Comparison of ENCODE assay signal across 8 cellular contexts in the genomic region with DNA sequence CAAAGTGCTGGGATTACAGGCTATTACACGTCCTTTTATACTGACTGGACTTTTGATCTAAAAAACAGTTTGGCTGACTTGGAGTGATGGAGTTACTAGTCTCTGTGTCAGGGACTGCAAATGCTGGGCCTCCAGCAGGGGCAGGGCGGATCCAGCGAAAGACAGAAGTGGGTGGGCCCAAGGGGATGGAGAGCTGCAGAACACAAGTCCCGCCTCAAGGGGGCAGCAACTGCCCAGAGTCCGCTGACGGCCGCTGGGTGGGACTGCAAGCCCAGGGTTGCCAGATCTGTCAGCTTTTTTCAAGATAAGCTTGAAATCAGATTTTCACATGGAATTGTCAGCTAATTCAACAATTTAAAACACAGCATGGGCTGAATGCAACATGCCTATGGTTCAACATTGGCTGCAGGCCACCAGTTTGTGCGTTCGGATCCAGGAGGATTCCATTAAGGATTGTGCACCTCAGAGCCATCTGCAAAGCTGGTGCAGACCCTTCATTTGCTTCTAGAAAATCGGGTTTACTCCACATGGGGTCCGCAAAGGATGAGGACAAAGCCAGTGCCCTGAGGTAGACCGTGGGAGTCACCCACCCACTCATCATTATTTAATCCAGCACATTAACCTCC. TPM values are rescaled to one million over a fixed set of nuclear protein-coding genes. Genes with fewer than 3 reads are reported as not detected.
DNase-seq lines count a peak whose midpoint lies in the region; ATAC-seq, FAIRE-seq and TF ChIP-seq lines count a peak whose summit lies in the region.

No MANE protein-coding gene starts in this region.

- H3F3A ChIP-seq in PC-3 (ENCODE audit: low read length, unreplicated experiment): no peaks in the 10 kb centered on the region

- H3K9ac ChIP-seq in PC-3 (ENCODE audit: low read length): no peak overlapping the region
- H3K9ac ChIP-seq in endothelial cell of umbilical vein (replicated peaks; ENCODE audit: extremely low read depth, insufficient read depth, low read length): no peak overlapping the region
- H3K9ac ChIP-seq in mucosa of stomach (ENCODE audit: low read length): peak overlapping the region; percentile 22

- CTCF ChIA-PET in PC-3 (lab: Charles Lee) (interaction anchor here (0.6 to 1.9 kb wide), 15 partner anchors 8 to 496 kb away, joined by 3 to 104 read pairs (median 3); partner anchors contain the start of genes PAFAH2 and STMN1), endothelial cell of umbilical vein (lab: Charles Lee) (interaction anchor here (0.6 to 15.3 kb wide), 60 partner anchors 9 to 521 kb away, joined by 3 to 404 read pairs (median 4); partner anchors contain the start of genes EXTL1, PAFAH2, PAQR7 and PDIK1L)

- H3K27ac ChIP-seq in PC-3 (ENCODE audit: low read length): no peak overlapping the region
- peak overlapping the region; percentile 4 for H3K27ac ChIP-seq in endothelial cell of umbilical vein (ENCODE audit: insufficient read depth, low read depth, low read length)

- ATAC-seq in GM21723 (IDR thresholded peaks at IDR 0.05; ENCODE audit: unreplicated experiment) (peak; percentile 76), PC-3 (peak; percentile 76)

- no peaks in the 10 kb centered on the region for H3K79me2 ChIP-seq in PC-3 (ENCODE audit: low read length)
- H3K79me2 ChIP-seq in endothelial cell of umbilical vein (ENCODE audit: control insufficient read depth, insufficient read depth, low read length): peaks cover 7% of the 10 kb centered on the region

- FAIRE-seq in endothelial cell of umbilical vein (lab: Jason Lieb, UNC): peak; percentile 99

- H3K4me3 ChIP-seq in PC-3 (ENCODE audit: low read length) (no peak overlapping the region), endothelial cell of umbilical vein (replicated peaks in 1 of 3; ENCODE audit: insufficient read depth in 1 of 3, low read depth in 1 of 3, low read length in 3 of 3) (no peak overlapping the region), mucosa of stomach (ENCODE audit: low read length) (no peak overlapping the region)

- no peaks in the 10 kb centered on the region for H3K9me2 ChIP-seq in PC-3 (replicated peaks; ENCODE audit: low read length)

- intact Hi-C loops in PC-3 (cut with micrococcal nuclease): loop anchor here (1.0 to 10.0 kb wide), 3 partner anchors 58 to 199 kb away; partner anchors contain the start of gene PAFAH2
- intact Hi-C loops in endothelial cell of umbilical vein (cut with micrococcal nuclease): loop anchor here (1.0 to 2.0 kb wide), 4 partner anchors 10 to 140 kb away; partner anchors contain the start of gene PAFAH2

- TF ChIP-seq CTCF in PC-3 (conservative IDR thresholded peaks at IDR 0.05; ENCODE audit: low read depth, low read length): peak; percentile 96
- peak; percentile 98 to 99 for TF ChIP-seq CTCF in endothelial cell of umbilical vein (IDR thresholded peaks at IDR 0.05; ENCODE audit: extremely low read depth in 1 of 2, insufficient read depth in 1 of 2, low read depth in 1 of 2, low read length in 2 of 2)

- TF ChIP-seq POLR2A in endothelial cell of umbilical vein (IDR thresholded peaks at IDR 0.05; ENCODE audit: low read depth, low read length): no peak

- H2AFZ ChIP-seq in PC-3 (ENCODE audit: low read length) (no peak overlapping the region), endothelial cell of umbilical vein (ENCODE audit: low read depth, low read length) (no peak overlapping the region)

- BruUV-seq in PC-3 (replicated peaks; lab: Mats Ljungman, UMichigan) (no TSS peak), endothelial cell of umbilical vein (replicated peaks; lab: Mats Ljungman, UMichigan) (no TSS peak)

- POLR2A ChIA-PET in PC-3 (lab: Charles Lee; ENCODE audit: unreplicated experiment): interaction anchor here (0.5 to 1.4 kb wide), 3 partner anchors 11 to 102 kb away, joined by 4 to 12 read pairs (median 4); partner anchors contain the start of gene PAFAH2
- POLR2A ChIA-PET in endothelial cell of umbilical vein (lab: Charles Lee): interaction anchor here (1.8 to 2.3 kb wide), 2 partner anchors 10 to 102 kb away, joined by 14 to 20 read pairs; partner anchors contain the start of gene PAFAH2

- H3K4me2 ChIP-seq in PC-3 (ENCODE audit: low read length) (no peak overlapping the region), endothelial cell of umbilical vein (ENCODE audit: insufficient read depth, low read length) (no peak overlapping the region)

- H3K4me1 ChIP-seq in PC-3 (ENCODE audit: insufficient read depth, low read length) (peaks cover 39% of the 10 kb centered on the region), endothelial cell of umbilical vein (ENCODE audit: control insufficient read depth, extremely low read depth, insufficient read depth, low read length) (peaks cover 12% of the 10 kb centered on the region), mucosa of stomach (ENCODE audit: control insufficient read depth, insufficient read depth, low read length) (peaks cover 31% of the 10 kb centered on the region)

- H3K36me3 ChIP-seq in PC-3 (ENCODE audit: low read depth, low read length): peaks cover 16% of the 10 kb centered on the region
- peaks cover 15 to 17% of the 10 kb centered on the region in 2 experiments for H3K36me3 ChIP-seq in endothelial cell of umbilical vein (ENCODE audit: control insufficient read depth in 2 of 2, extremely low read depth in 1 of 2, insufficient read depth in 2 of 2, low read length in 2 of 2)
- H3K36me3 ChIP-seq in mucosa of stomach (ENCODE audit: control insufficient read depth, insufficient read depth, low read length): no peaks in the 10 kb centered on the region

- no peaks in the 10 kb centered on the region for H3K9me3 ChIP-seq in PC-3 (ENCODE audit: low read length)
- no peaks in the 10 kb centered on the region for H3K9me3 ChIP-seq in endothelial cell of umbilical vein (replicated peaks; ENCODE audit: control insufficient read depth, insufficient read depth, low read length)
- no peaks in the 10 kb centered on the region for H3K9me3 ChIP-seq in mucosa of stomach (ENCODE audit: control insufficient read depth, low read length)

- dilution Hi-C loops in endothelial cell of umbilical vein (cut with MboI; ENCODE audit: extremely low pct_ligation_motif_present, low sequenced_read_pairs): loop anchor here (25.0 kb wide), 1 partner anchor 92 kb away; the partner anchor contains the start of gene PAFAH2

- DNase-seq in DMS 273 (lab: John Stamatoyannopoulos, UW; ENCODE audit: unreplicated experiment) (peak; percentile 95), Kasumi-1 (lab: John Stamatoyannopoulos, UW) (peak; percentile 87 to 95), PC-3 (peak; percentile 92), activated T-cell treated with anti-CD3 and anti-CD28 coated beads for 24 hours (ENCODE audit: low read depth) (peak; percentile 90), endothelial cell of umbilical vein (ENCODE audit: low read depth, low spot score) (peak; percentile 95)
- DNase-seq in stimulated activated CD8-positive, alpha-beta memory T cell treated with anti-CD3 and anti-CD28 coated beads, Interleukin-4, amount 100 ng/mL, for 48 hours: peak; percentile 91

- no peaks in the 10 kb centered on the region for H3K27me3 ChIP-seq in PC-3 (ENCODE audit: low read length)
- H3K27me3 ChIP-seq in endothelial cell of umbilical vein (ENCODE audit: control insufficient read depth in 2 of 2, insufficient read depth in 2 of 2, low read length in 2 of 2): no peaks in the 10 kb centered on the region
- no peaks in the 10 kb centered on the region for H3K27me3 ChIP-seq in mucosa of stomach (ENCODE audit: control insufficient read depth, insufficient read depth, low read length)

- no peaks in the 10 kb centered on the region for H3K9me1 ChIP-seq in endothelial cell of umbilical vein (replicated peaks; ENCODE audit: control insufficient read depth, extremely low read depth, insufficient read depth, low read length)

- H4K20me1 ChIP-seq in PC-3 (ENCODE audit: low read length): no peaks in the 10 kb centered on the region
- H4K20me1 ChIP-seq in endothelial cell of umbilical vein (replicated peaks; ENCODE audit: control insufficient read depth, extremely low read depth, insufficient read depth, low read length): no peaks in the 10 kb centered on the region

TF ChIP-seq in endothelial cell of umbilical vein, 7 proteins besides CTCF, POLR2A, EP300 and RAD21 (continues in another document):
- TF ChIP-seq MYC (IDR thresholded peaks at IDR 0.05; ENCODE audit: low read depth, low read length) (no peak), GATA2 (IDR thresholded peaks at IDR 0.05; ENCODE audit: insufficient read depth, insufficient read length, low read depth, low read length) (no peak), FOS (IDR thresholded peaks at IDR 0.05; ENCODE audit: borderline replicate concordance, insufficient read depth, low read length) (no peak)

RNA-seq across cellular contexts. Expression of gene STMN1, which starts 10.7 kb away (rescaled TPM):
- total RNA-seq in PC-3 (2014; rRNA removed): 177 and 206 TPM in 2 replicates
- total RNA-seq in endothelial cell of umbilical vein: 491 and 503 TPM in 2 replicates
- polyA plus RNA-seq in endothelial cell of umbilical vein: 63.6 and 102 TPM in 2 replicates
- 195 and 223 TPM in 2 replicates for polyA plus RNA-seq in endothelial cell of umbilical vein (2011; cell fraction: cytosol; rRNA removed)
- polyA plus RNA-seq in endothelial cell of umbilical vein (2011; cell fraction: nucleus; rRNA removed): 163 and 235 TPM in 2 replicates
- 303 and 405 TPM in 2 replicates for polyA plus RNA-seq in endothelial cell of umbilical vein (2012)
- polyA minus RNA-seq in endothelial cell of umbilical vein: 34.4 and 40.5 TPM in 2 replicates
- 31.1 TPM for polyA minus RNA-seq in endothelial cell of umbilical vein (2011; cell fraction: cytosol; rRNA and poly(A)+ RNA removed)
- 47.4 and 65.3 TPM in 2 replicates for polyA minus RNA-seq in endothelial cell of umbilical vein (2011; cell fraction: nucleus; rRNA and poly(A)+ RNA removed)

RNA-seq across cellular contexts. Expression of gene PAQR7, which starts 20.0 kb away (rescaled TPM):
- 6.4 and 7.2 TPM in 2 replicates for total RNA-seq in PC-3 (2014; rRNA removed)
- total RNA-seq in endothelial cell of umbilical vein: 8.4 and 9.1 TPM in 2 replicates
- 10.8 and 12.1 TPM in 2 replicates for polyA plus RNA-seq in endothelial cell of umbilical vein
- polyA plus RNA-seq in endothelial cell of umbilical vein (2011; cell fraction: cytosol; rRNA removed): 6.2 and 6.3 TPM in 2 replicates
- 9.5 and 10.9 TPM in 2 replicates for polyA plus RNA-seq in endothelial cell of umbilical vein (2011; cell fraction: nucleus; rRNA removed)
- 7.2 and 9.7 TPM in 2 replicates for polyA plus RNA-seq in endothelial cell of umbilical vein (2012)
- polyA minus RNA-seq in endothelial cell of umbilical vein: 13.2 and 15.0 TPM in 2 replicates
- 8.3 TPM for polyA minus RNA-seq in endothelial cell of umbilical vein (2011; cell fraction: cytosol; rRNA and poly(A)+ RNA removed)
- polyA minus RNA-seq in endothelial cell of umbilical vein (2011; cell fraction: nucleus; rRNA and poly(A)+ RNA removed): 3.4 and 4.4 TPM in 2 replicates

RNA-seq across cellular contexts. Expression of gene AUNIP, which starts 36.2 kb away (rescaled TPM):
- total RNA-seq in PC-3 (2014; rRNA removed) (17.6 and 22.2 TPM in 2 replicates), endothelial cell of umbilical vein (4.5 and 4.8 TPM in 2 replicates)
- polyA plus RNA-seq in endothelial cell of umbilical vein: 1.6 and 1.8 TPM in 2 replicates
- polyA plus RNA-seq in endothelial cell of umbilical vein (2011; cell fraction: cytosol; rRNA removed): 2.9 and 3.2 TPM in 2 replicates
- 1.3 and 1.7 TPM in 2 replicates for polyA plus RNA-seq in endothelial cell of umbilical vein (2011; cell fraction: nucleus; rRNA removed)
- polyA plus RNA-seq in endothelial cell of umbilical vein (2012): 1.7 and 2.8 TPM in 2 replicates
- polyA minus RNA-seq in endothelial cell of umbilical vein: 1.6 and 3.0 TPM in 2 replicates
- polyA minus RNA-seq in endothelial cell of umbilical vein (2011; cell fraction: cytosol; rRNA and poly(A)+ RNA removed): 12.4 TPM
- 1.9 and 2.6 TPM in 2 replicates for polyA minus RNA-seq in endothelial cell of umbilical vein (2011; cell fraction: nucleus; rRNA and poly(A)+ RNA removed)
